Comparison of ENCODE assay signal across 1 cellular context in genomic region chr20:52003415-52003814, GRCh38.
A peak's percentile ranks its signal among the peaks of the same experiment; 100 is the strongest.
TF ChIP-seq lines count a peak whose summit lies in the region.

No MANE protein-coding gene starts in this region.

TF ChIP-seq in HEK293, 187 proteins besides CTCF, POLR2A, EP300 and RAD21 (continued from another document):
- TF ChIP-seq REST (tag by site-specific recombination; IDR thresholded peaks at IDR 0.05) (no peak), ZNF664 (tag by site-specific recombination; IDR thresholded peaks at IDR 0.05) (no peak), ZNF211 (tag by site-specific recombination; IDR thresholded peaks at IDR 0.05; ENCODE audit: low read depth) (no peak), ZNF624 (tag by site-specific recombination; IDR thresholded peaks at IDR 0.05) (no peak), ZNF473 (tag by site-specific recombination; IDR thresholded peaks at IDR 0.05) (no peak)
- TF ChIP-seq, protein P1, sequence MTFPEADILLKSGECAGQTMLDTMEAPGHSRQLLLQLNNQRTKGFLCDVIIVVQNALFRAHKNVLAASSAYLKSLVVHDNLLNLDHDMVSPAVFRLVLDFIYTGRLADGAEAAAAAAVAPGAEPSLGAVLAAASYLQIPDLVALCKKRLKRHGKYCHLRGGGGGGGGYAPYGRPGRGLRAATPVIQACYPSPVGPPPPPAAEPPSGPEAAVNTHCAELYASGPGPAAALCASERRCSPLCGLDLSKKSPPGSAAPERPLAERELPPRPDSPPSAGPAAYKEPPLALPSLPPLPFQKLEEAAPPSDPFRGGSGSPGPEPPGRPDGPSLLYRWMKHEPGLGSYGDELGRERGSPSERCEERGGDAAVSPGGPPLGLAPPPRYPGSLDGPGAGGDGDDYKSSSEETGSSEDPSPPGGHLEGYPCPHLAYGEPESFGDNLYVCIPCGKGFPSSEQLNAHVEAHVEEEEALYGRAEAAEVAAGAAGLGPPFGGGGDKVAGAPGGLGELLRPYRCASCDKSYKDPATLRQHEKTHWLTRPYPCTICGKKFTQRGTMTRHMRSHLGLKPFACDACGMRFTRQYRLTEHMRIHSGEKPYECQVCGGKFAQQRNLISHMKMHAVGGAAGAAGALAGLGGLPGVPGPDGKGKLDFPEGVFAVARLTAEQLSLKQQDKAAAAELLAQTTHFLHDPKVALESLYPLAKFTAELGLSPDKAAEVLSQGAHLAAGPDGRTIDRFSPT (tag by site-specific recombination; IDR thresholded peaks at IDR 0.05) = no peak
- TF ChIP-seq, protein P2, sequence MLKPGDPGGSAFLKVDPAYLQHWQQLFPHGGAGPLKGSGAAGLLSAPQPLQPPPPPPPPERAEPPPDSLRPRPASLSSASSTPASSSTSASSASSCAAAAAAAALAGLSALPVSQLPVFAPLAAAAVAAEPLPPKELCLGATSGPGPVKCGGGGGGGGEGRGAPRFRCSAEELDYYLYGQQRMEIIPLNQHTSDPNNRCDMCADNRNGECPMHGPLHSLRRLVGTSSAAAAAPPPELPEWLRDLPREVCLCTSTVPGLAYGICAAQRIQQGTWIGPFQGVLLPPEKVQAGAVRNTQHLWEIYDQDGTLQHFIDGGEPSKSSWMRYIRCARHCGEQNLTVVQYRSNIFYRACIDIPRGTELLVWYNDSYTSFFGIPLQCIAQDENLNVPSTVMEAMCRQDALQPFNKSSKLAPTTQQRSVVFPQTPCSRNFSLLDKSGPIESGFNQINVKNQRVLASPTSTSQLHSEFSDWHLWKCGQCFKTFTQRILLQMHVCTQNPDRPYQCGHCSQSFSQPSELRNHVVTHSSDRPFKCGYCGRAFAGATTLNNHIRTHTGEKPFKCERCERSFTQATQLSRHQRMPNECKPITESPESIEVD (tag by site-specific recombination; IDR thresholded peaks at IDR 0.05) = peak; percentile 82
TF ChIP-seq in HEK293: peak in this region for 3.
